ENCODE assay signal across 10 cellular contexts in the genomic region with DNA sequence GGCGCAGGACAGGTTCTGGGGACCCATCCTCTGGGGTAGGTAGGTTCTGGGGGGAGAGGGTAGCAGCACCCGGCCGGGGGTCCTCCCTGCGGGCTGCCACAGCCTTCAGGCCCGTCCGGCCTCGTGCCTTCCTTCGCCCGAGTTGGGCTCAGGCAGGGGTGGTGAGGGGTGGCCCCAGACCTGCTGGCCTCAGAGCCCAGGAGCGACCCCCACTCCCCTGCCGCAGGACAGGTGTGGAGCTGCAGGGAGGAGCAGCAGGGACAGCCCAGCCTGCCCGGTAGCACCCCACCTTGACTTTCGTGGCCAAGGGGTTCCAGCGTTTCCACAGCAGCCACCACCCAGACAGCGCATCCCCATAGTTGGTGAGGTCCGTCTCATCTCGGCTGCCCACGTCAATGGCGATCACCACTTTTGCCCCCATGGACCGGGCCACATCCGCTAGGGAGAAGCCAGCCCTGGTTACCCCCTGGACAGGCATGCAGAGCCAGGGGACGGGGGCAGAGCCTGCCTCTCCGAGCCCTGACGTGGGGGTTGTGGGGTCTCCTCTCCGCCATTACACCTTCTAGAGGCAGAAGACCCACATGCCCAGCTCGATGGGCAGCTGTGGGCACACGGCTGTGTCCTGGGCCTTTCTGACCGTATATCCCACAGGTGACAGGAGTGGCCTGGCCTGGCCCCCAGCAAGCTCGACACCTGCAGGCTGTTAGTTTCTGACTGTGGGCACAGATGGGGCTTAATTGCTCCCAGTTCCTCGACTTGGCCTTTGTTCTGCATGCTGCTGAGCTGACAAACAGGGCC. TPM values are rescaled to one million over a fixed set of nuclear protein-coding genes. Genes with fewer than 3 reads are reported as not detected.
DNase-seq lines count a peak whose midpoint lies in the region; ATAC-seq and TF ChIP-seq lines count a peak whose summit lies in the region.
"Had no signal": no experiment of that assay in that cellular context is flagged by ENCODE, and none has a peak within 500 bp of the region (broad histone marks: within the 10 kb centered on the region; RNA-seq: fewer than 3 reads in every experiment).

No MANE protein-coding gene starts in this region.

- WGBS in heart right ventricle, 2 donors, result 90 to 93% methylated on average over 30 of the region's 30 CpGs

- no peaks in the 10 kb centered on the region for H3K9me3 ChIP-seq in heart right ventricle
- H3K9me3 ChIP-seq in effector memory CD4-positive, alpha-beta T cell (ENCODE audit: control insufficient read depth, low read length), result no peaks in the 10 kb centered on the region

- DNase-seq in cardiac septum (ENCODE audit: low spot score) (peak; percentile 69), heart right ventricle (no peak), NCI-H69 (lab: John Stamatoyannopoulos, UW) (peak; percentile 86), NCI-H2196 (lab: John Stamatoyannopoulos, UW; ENCODE audit: unreplicated experiment) (no peak), NCI-H2227 treated with DMSO at 0.1 percent for 48 hours (lab: John Stamatoyannopoulos, UW) (no peak)
- DNase-seq in effector memory CD4-positive, alpha-beta T cell, result no peak
- DNase-seq in stimulated activated naive CD8-positive, alpha-beta T cell treated with anti-CD3 and anti-CD28 coated beads, Interleukin-15, amount 100 ng/mL, for 72 hours, result no peak
- DNase-seq: hypothalamus had no signal

- H3K36me3 ChIP-seq in heart right ventricle, result peaks cover 0 to 9% (median 0%) of the 10 kb centered on the region in 9 donors
- no peaks in the 10 kb centered on the region for H3K36me3 ChIP-seq in effector memory CD4-positive, alpha-beta T cell (ENCODE audit: control insufficient read depth, insufficient read depth, low read length)

- no peaks in the 10 kb centered on the region for H3K9me3 Mint-ChIP-seq in stimulated activated naive CD8-positive, alpha-beta T cell treated with anti-CD3 and anti-CD28 coated beads, Interleukin-15, amount 100 ng/mL, for 72 hours

- H3K27me3 Mint-ChIP-seq in stimulated activated naive CD8-positive, alpha-beta T cell treated with anti-CD3 and anti-CD28 coated beads, Interleukin-15, amount 100 ng/mL, for 72 hours, result peaks cover 7% of the 10 kb centered on the region

- H3K27ac Mint-ChIP-seq in stimulated activated naive CD8-positive, alpha-beta T cell treated with anti-CD3 and anti-CD28 coated beads, Interleukin-15, amount 100 ng/mL, for 72 hours, result peak overlapping the region in 1 of 2 donors; percentile 63

- H3K4me1 ChIP-seq in heart right ventricle, result peaks cover 10 to 34% (median 17%) of the 10 kb centered on the region in 9 donors
- peaks cover 44% of the 10 kb centered on the region for H3K4me1 ChIP-seq in effector memory CD4-positive, alpha-beta T cell (ENCODE audit: control insufficient read depth, insufficient read depth, low read length, poor library complexity, severe bottlenecking)

- ATAC-seq in heart right ventricle (no peak), GM18858 (IDR thresholded peaks at IDR 0.05; ENCODE audit: unreplicated experiment) (no peak)
- no peak for ATAC-seq in stimulated activated naive CD8-positive, alpha-beta T cell treated with anti-CD3 and anti-CD28 coated beads, Interleukin-15, amount 100 ng/mL, for 72 hours

- peaks cover 0 to 14% (median 0%) of the 10 kb centered on the region in 7 donors for H3K27me3 ChIP-seq in heart right ventricle
- no peaks in the 10 kb centered on the region for H3K27me3 ChIP-seq in effector memory CD4-positive, alpha-beta T cell (replicated peaks; ENCODE audit: control insufficient read depth, insufficient read depth, low read length, poor library complexity, severe bottlenecking)

- H3K4me3 Mint-ChIP-seq in stimulated activated naive CD8-positive, alpha-beta T cell treated with anti-CD3 and anti-CD28 coated beads, Interleukin-15, amount 100 ng/mL, for 72 hours, result peak overlapping the region; percentile 32 to 83

- peaks cover 42% of the 10 kb centered on the region for H3K4me1 Mint-ChIP-seq in stimulated activated naive CD8-positive, alpha-beta T cell treated with anti-CD3 and anti-CD28 coated beads, Interleukin-15, amount 100 ng/mL, for 72 hours

- peak overlapping the region in 1 of 10 donors; percentile 34 for H3K4me3 ChIP-seq in heart right ventricle
- peak overlapping the region; percentile 47 for H3K4me3 ChIP-seq in effector memory CD4-positive, alpha-beta T cell (ENCODE audit: insufficient read depth, low read depth, low read length, poor library complexity, severe bottlenecking)

- peak overlapping the region in 1 of 10 donors; percentile 71 for H3K27ac ChIP-seq in heart right ventricle
- H3K27ac ChIP-seq in effector memory CD4-positive, alpha-beta T cell (ENCODE audit: insufficient read depth, low read length, poor library complexity, severe bottlenecking), result peak overlapping the region; percentile 59

- intact Hi-C loops in cardiac septum (cut with DNase I), result no loop called here
- intact Hi-C loops in heart right ventricle (cut with DNase I), result no loop called here

- no peak for TF ChIP-seq CTCF in heart right ventricle (IDR thresholded peaks at IDR 0.05)

RNA-seq across cellular contexts. Expression of a gene that starts 3.5 kb away (rescaled TPM):
- total RNA-seq in cardiac septum, result 12.2 TPM
- 10 to 100 TPM in 4 of 10 donors, 1 to 10 TPM in 6; 5.3 to 17.0 (median 9.0) TPM for total RNA-seq in heart right ventricle
- polyA plus RNA-seq in heart right ventricle, result 10 to 100 TPM; 18.3 to 29.3 TPM

RNA-seq across cellular contexts. Expression of a gene that starts 21.4 kb away (rescaled TPM):
- total RNA-seq in cardiac septum (not detected), heart right ventricle (not detected)
- under 1 TPM; 0.03 to 0.15 TPM for polyA plus RNA-seq in heart right ventricle
- total RNA-seq: T-helper 2 cell treated with Interferon-gamma antibody and Interleukin-4, amounts not matched to agents 100 ng/mL and 5 ng/mL, for 36 hours had no signal

RNA-seq across cellular contexts. Expression of a gene that starts 39.4 kb away (rescaled TPM):
- total RNA-seq in cardiac septum, result 3.3 TPM
- 1 to 10 TPM; 2.5 to 5.3 (median 3.0) TPM for total RNA-seq in heart right ventricle
- polyA plus RNA-seq in heart right ventricle, result 10 to 100 TPM in 1 of 2 donors, under 1 TPM in 1; 0.62 to 10.6 TPM

RNA-seq across cellular contexts. Expression of a gene that starts 39.6 kb away (rescaled TPM):
- total RNA-seq in cardiac septum (11.3 TPM), heart right ventricle (10 to 100 TPM in 3 of 10 donors, 1 to 10 TPM in 7; 7.8 to 14.0 (median 9.2) TPM)
- polyA plus RNA-seq in heart right ventricle, result 10 to 100 TPM in 1 of 2 donors, 1 to 10 TPM in 1; 5.8 to 33.0 TPM

Comparison
In these comparisons a context has a peak if more than half of its experiments do, and no peak if none do; other contexts are left out.
1. DNase-seq: peak in cardiac septum (single experiment) and NCI-H69 (single experiment); none in heart right ventricle (0 of 2), effector memory CD4-positive, alpha-beta T cell (0 of 3), stimulated activated naive CD8-positive, alpha-beta T cell treated with anti-CD3 and anti-CD28 coated beads, Interleukin-15, amount 100 ng/mL, for 72 hours (0 of 2), NCI-H2196 (single experiment) and NCI-H2227 treated with DMSO at 0.1 percent for 48 hours (single experiment).